In genomic region chr7:101985646-101986199, GRCh38 we compare ENCODE assay signal across 1 cellular context.
TF ChIP-seq lines count a peak whose summit lies in the region.

No MANE protein-coding gene starts in this region.

TF ChIP-seq in K562, 482 proteins besides CTCF, POLR2A, EP300 and RAD21 (continued from another document):
- no peak for TF ChIP-seq CREB3 (tag; conservative IDR thresholded peaks at IDR 0.05; ENCODE audit: low read depth)
